ENCODE assay signal across 2 cellular contexts in the genomic region with DNA sequence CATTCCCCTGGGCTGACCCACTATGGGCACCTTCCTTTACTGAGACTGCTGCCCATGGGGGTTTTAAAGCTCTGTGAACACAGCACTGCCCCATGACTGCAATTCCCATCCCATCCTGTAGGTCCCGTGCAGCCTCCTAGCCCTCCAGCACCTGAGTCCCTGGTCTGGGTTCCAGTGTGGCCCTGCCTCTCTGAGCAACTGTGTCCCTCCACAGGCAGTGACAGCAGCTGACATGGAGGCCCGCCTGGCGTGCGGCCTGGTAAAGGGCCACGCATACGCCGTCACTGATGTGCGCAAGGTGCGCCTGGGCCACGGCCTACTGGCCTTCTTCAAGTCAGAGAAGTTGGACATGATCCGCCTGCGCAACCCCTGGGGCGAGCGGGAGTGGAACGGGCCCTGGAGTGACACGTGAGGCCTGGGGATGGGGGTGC.
TF ChIP-seq lines count a peak whose summit lies in the region.

No MANE protein-coding gene starts in this region.

TF ChIP-seq in IMR-90, 13 proteins besides CTCF, POLR2A, EP300 and RAD21:
- TF ChIP-seq RCOR1 (IDR thresholded peaks at IDR 0.05; ENCODE audit: insufficient replicate concordance, low read length), result no peak
- TF ChIP-seq FOS (IDR thresholded peaks at IDR 0.05; ENCODE audit: low read depth, low read length), result no peak
- TF ChIP-seq, protein P1, sequence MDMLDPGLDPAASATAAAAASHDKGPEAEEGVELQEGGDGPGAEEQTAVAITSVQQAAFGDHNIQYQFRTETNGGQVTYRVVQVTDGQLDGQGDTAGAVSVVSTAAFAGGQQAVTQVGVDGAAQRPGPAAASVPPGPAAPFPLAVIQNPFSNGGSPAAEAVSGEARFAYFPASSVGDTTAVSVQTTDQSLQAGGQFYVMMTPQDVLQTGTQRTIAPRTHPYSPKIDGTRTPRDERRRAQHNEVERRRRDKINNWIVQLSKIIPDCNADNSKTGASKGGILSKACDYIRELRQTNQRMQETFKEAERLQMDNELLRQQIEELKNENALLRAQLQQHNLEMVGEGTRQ (IDR thresholded peaks at IDR 0.05; ENCODE audit: low read depth, low read length), result no peak
- TF ChIP-seq MAZ (IDR thresholded peaks at IDR 0.05; ENCODE audit: borderline replicate concordance, low read depth, low read length), result no peak
- TF ChIP-seq MXI1 (IDR thresholded peaks at IDR 0.05; ENCODE audit: borderline replicate concordance, low read depth, low read length), result no peak
- TF ChIP-seq SMC3 (IDR thresholded peaks at IDR 0.05; ENCODE audit: low read depth, low read length), result no peak
- no peak for TF ChIP-seq MAFK (IDR thresholded peaks at IDR 0.05; ENCODE audit: low read depth, low read length)
- TF ChIP-seq CHD1 (IDR thresholded peaks at IDR 0.05; ENCODE audit: low read depth, low read length), result no peak
- no peak for TF ChIP-seq BHLHE40 (IDR thresholded peaks at IDR 0.05; ENCODE audit: low read depth, low read length)
- no peak for TF ChIP-seq NFE2L2 (IDR thresholded peaks at IDR 0.05; ENCODE audit: low read depth, low read length)
- no peak for TF ChIP-seq CEBPB (IDR thresholded peaks at IDR 0.05; ENCODE audit: low read depth, low read length)
- TF ChIP-seq RFX5 (IDR thresholded peaks at IDR 0.05; ENCODE audit: low read depth, low read length), result no peak
- TF ChIP-seq, protein P2, sequence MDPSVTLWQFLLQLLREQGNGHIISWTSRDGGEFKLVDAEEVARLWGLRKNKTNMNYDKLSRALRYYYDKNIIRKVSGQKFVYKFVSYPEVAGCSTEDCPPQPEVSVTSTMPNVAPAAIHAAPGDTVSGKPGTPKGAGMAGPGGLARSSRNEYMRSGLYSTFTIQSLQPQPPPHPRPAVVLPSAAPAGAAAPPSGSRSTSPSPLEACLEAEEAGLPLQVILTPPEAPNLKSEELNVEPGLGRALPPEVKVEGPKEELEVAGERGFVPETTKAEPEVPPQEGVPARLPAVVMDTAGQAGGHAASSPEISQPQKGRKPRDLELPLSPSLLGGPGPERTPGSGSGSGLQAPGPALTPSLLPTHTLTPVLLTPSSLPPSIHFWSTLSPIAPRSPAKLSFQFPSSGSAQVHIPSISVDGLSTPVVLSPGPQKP (IDR thresholded peaks at IDR 0.05; ENCODE audit: borderline replicate concordance, low read depth, low read length), result no peak

TF ChIP-seq in K562, 482 proteins besides CTCF, POLR2A, EP300 and RAD21:
- TF ChIP-seq CEBPZ (IDR thresholded peaks at IDR 0.05; ENCODE audit: borderline replicate concordance, low read depth, low read length), result no peak
- TF ChIP-seq ZNF354B (CRISPR knock-in tag; IDR thresholded peaks at IDR 0.05), result no peak
- TF ChIP-seq, protein P1 (CRISPR knock-in tag; IDR thresholded peaks at IDR 0.05), result 0 out of 2 replicates have a peak, but pooled peaks have one; percentile 4
- no peak for TF ChIP-seq NFIX (CRISPR knock-in tag; IDR thresholded peaks at IDR 0.05; ENCODE audit: low read depth)
- TF ChIP-seq ZNF75A (CRISPR knock-in tag; IDR thresholded peaks at IDR 0.05), result no peak
- no peak for TF ChIP-seq SAP30 (IDR thresholded peaks at IDR 0.05; ENCODE audit: borderline replicate concordance, insufficient read depth, low read depth, low read length, poor library complexity, severe bottlenecking)
- TF ChIP-seq BHLHE40 (IDR thresholded peaks at IDR 0.05; ENCODE audit: low read length), result 0 out of 2 replicates have a peak, but pooled peaks have one; percentile 10
- TF ChIP-seq CC2D1A (IDR thresholded peaks at IDR 0.05), result no peak
- TF ChIP-seq ZNF175 (CRISPR knock-in tag; IDR thresholded peaks at IDR 0.05; ENCODE audit: low read depth), result no peak
- TF ChIP-seq OTX1 (CRISPR knock-in tag; IDR thresholded peaks at IDR 0.05), result no peak
- no peak for TF ChIP-seq EHMT2 (IDR thresholded peaks at IDR 0.05)
- TF ChIP-seq SIRT6 (IDR thresholded peaks at IDR 0.05; ENCODE audit: low read depth, low read length), result no peak
- no peak for TF ChIP-seq TCF7 (IDR thresholded peaks at IDR 0.05; ENCODE audit: borderline replicate concordance)
- no peak for TF ChIP-seq SMAD2 (IDR thresholded peaks at IDR 0.05; ENCODE audit: low read depth, low read length)
- TF ChIP-seq ZNF717 (CRISPR knock-in tag; IDR thresholded peaks at IDR 0.05), result no peak
- TF ChIP-seq ZNF318 (IDR thresholded peaks at IDR 0.05; ENCODE audit: borderline replicate concordance in 1 of 2, low read depth in 1 of 2), result no peak
